In the genomic region with DNA sequence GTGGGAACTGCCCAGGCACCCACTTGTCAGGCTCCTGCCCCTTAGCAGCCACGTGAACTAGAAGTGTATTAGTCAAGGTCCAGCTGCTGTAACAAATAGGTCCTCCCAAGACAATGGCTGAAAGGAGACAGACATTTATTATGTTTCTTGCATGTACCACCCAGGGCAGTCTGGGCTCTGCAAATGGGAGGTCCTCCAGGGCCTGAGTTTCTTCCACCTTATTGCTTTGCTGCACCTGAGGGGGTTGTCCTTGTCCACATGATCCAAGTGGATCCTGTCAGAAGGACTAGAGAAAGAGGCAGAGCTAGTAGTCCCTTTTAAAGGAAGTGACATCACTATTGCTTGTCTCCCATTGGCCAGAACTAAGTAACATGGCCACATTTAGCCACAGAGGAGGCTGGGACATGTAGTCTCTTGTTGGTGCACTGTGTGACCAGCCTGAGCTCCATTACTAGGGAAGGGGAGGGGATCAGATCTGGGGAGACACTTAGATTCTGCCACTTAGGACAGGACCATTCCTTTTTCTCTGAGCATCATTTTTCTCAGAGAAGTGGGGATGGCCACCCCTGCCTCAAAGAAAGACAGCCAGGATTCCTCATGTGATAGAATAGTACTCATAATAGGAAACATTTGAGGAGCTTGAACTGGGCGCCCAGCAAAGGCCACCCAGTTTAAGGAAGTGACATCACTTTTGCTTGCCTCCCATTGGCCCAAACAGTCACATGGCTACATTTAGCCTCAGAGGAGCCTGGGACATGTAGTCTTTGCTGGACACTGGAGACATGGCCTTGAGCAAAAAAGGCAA, we compare ENCODE assay signal across 9 cellular contexts. TPM values are rescaled to one million over a fixed set of nuclear protein-coding genes. Genes with fewer than 3 reads are reported as not detected.
A peak's percentile ranks its signal among the peaks of the same experiment; 100 is the strongest.
DNase-seq lines count a peak whose midpoint lies in the region; ATAC-seq and TF ChIP-seq lines count a peak whose summit lies in the region.
"Had no signal": no experiment of that assay in that cellular context is flagged by ENCODE, and none has a peak within 500 bp of the region (broad histone marks: within the 10 kb centered on the region; RNA-seq: fewer than 3 reads in every experiment).

No MANE protein-coding gene starts in this region.

- peak; percentile 66 for DNase-seq in DMS53 (lab: John Stamatoyannopoulos, UW)
- no peak for DNase-seq in DMS53 treated with DMSO at 0.1 percent for 48 hours (lab: John Stamatoyannopoulos, UW; ENCODE audit: unreplicated experiment)
- peak; percentile 53 for DNase-seq in Jurkat, Clone E6-1 (ENCODE audit: low read depth, low spot score)
- DNase-seq in SW 1271 (lab: John Stamatoyannopoulos, UW): peak; percentile 58 to 74
- peak; percentile 48 to 57 for DNase-seq in fibroblast of lung (ENCODE audit: low read depth in 2 of 2)
- DNase-seq in stimulated activated CD4-positive, alpha-beta T cell treated with anti-CD3 and anti-CD28 coated beads, Interleukin-4, amount 100 ng/mL, for 48 hours (ENCODE audit: low read depth in 2 of 2): peak; percentile 12 to 32
- no peak for DNase-seq in activated effector memory CD4-positive, alpha-beta T cell treated with anti-CD3 and anti-CD28 coated beads, Interleukin-2, amount 50 U/mL, for 16 hours

- H3K4me3 ChIP-seq in Jurkat, Clone E6-1 (ENCODE audit: low read length): no peak overlapping the region
- no peak overlapping the region for H3K4me3 ChIP-seq in fibroblast of lung (replicated peaks in 1 of 4; ENCODE audit: control extremely low read depth in 1 of 4, insufficient read depth in 1 of 4, low read depth in 3 of 4, low read length in 4 of 4)

- no peaks in the 10 kb centered on the region for H4K20me1 ChIP-seq in fibroblast of lung (ENCODE audit: control insufficient read depth, extremely low read depth, insufficient read depth, low read length)

- no peaks in the 10 kb centered on the region for H3K27me3 ChIP-seq in fibroblast of lung (ENCODE audit: control insufficient read depth, insufficient read depth, low read length)

- no peak overlapping the region for H3K9ac ChIP-seq in fibroblast of lung (ENCODE audit: insufficient read depth, low read length)

- no peak overlapping the region for H3K4me2 ChIP-seq in fibroblast of lung (ENCODE audit: extremely low read depth, insufficient read depth, low read length)

- TF ChIP-seq CTCF in fibroblast of lung (conservative IDR thresholded peaks at IDR 0.05 in 1 of 2, IDR thresholded peaks at IDR 0.05 in 1 of 2; ENCODE audit: low read depth in 1 of 2, low read length in 2 of 2): no peak

- no peaks in the 10 kb centered on the region for H3K4me1 ChIP-seq in fibroblast of lung (ENCODE audit: control insufficient read depth, extremely low read depth, insufficient read depth, low read length)

- no peaks in the 10 kb centered on the region for H3K9me3 ChIP-seq in fibroblast of lung (ENCODE audit: control insufficient read depth, insufficient read depth, low read depth, low read length)

- H3K79me2 ChIP-seq in fibroblast of lung (ENCODE audit: control insufficient read depth, insufficient read depth, low read length): no peaks in the 10 kb centered on the region

- H3K27ac ChIP-seq in fibroblast of lung (ENCODE audit: insufficient read depth, low read length): no peak overlapping the region
- H3K27ac ChIP-seq: 22Rv1 had no signal

- peaks cover 20% of the 10 kb centered on the region for H3K36me3 ChIP-seq in fibroblast of lung (ENCODE audit: control insufficient read depth, insufficient read depth, low read length)

- H2AFZ ChIP-seq in fibroblast of lung (ENCODE audit: low read length): no peak overlapping the region

- no peak for ATAC-seq in GM19351 (IDR thresholded peaks at IDR 0.05; ENCODE audit: unreplicated experiment)

RNA-seq across cellular contexts. Expression of a gene that starts 15.1 kb away (rescaled TPM):
- polyA plus RNA-seq in Jurkat, Clone E6-1 (2012; ENCODE audit: insufficient read depth, insufficient read length): 42.3 TPM
- total RNA-seq in fibroblast of lung: 5.1 and 10.6 TPM in 2 replicates
- 7.0 and 9.3 TPM in 2 replicates for polyA plus RNA-seq in fibroblast of lung
- polyA plus RNA-seq in fibroblast of lung (2012): 14.2 and 16.7 TPM in 2 replicates
- polyA minus RNA-seq in fibroblast of lung (ENCODE audit: low replicate concordance): 15.3 and 30.0 TPM in 2 replicates

RNA-seq across cellular contexts. Expression of a gene that starts 15.2 kb away (rescaled TPM):
- 12.5 TPM for polyA plus RNA-seq in Jurkat, Clone E6-1 (2012; ENCODE audit: insufficient read depth, insufficient read length)
- total RNA-seq in fibroblast of lung: 0.51 and 0.83 TPM in 2 replicates
- polyA plus RNA-seq in fibroblast of lung: 0.23 and 0.29 TPM in 2 replicates
- polyA plus RNA-seq in fibroblast of lung (2012): 0.26 and 0.40 TPM in 2 replicates
- 0.20 TPM in 1 of 2 replicates, not detected in the other for polyA minus RNA-seq in fibroblast of lung (ENCODE audit: low replicate concordance)

RNA-seq across cellular contexts. Expression of a gene that starts 17.1 kb away (rescaled TPM):
- not detected for polyA plus RNA-seq in Jurkat, Clone E6-1 (2012; ENCODE audit: insufficient read depth, insufficient read length)
- 1.0 and 2.1 TPM in 2 replicates for total RNA-seq in fibroblast of lung
- polyA plus RNA-seq in fibroblast of lung: 3.5 and 6.9 TPM in 2 replicates
- polyA plus RNA-seq in fibroblast of lung (2012): 6.4 and 13.3 TPM in 2 replicates
- polyA minus RNA-seq in fibroblast of lung (ENCODE audit: low replicate concordance): 1.3 and 10.2 TPM in 2 replicates

RNA-seq across cellular contexts. Expression of a gene that starts 31.2 kb away (rescaled TPM):
- 79.0 TPM for polyA plus RNA-seq in Jurkat, Clone E6-1 (2012; ENCODE audit: insufficient read depth, insufficient read length)
- 5.1 and 6.3 TPM in 2 replicates for total RNA-seq in fibroblast of lung
- 9.5 and 14.3 TPM in 2 replicates for polyA plus RNA-seq in fibroblast of lung
- 11.0 and 23.0 TPM in 2 replicates for polyA plus RNA-seq in fibroblast of lung (2012)
- 13.7 and 40.2 TPM in 2 replicates for polyA minus RNA-seq in fibroblast of lung (ENCODE audit: low replicate concordance)

RNA-seq across cellular contexts. Expression of a gene that starts 44.2 kb away (rescaled TPM):
- polyA plus RNA-seq in Jurkat, Clone E6-1 (2012; ENCODE audit: insufficient read depth, insufficient read length): 1.5 TPM
- total RNA-seq in fibroblast of lung: not detected in 2 replicates
- polyA plus RNA-seq in fibroblast of lung: not detected in 2 replicates
- 0.83 and 1.5 TPM in 2 replicates for polyA plus RNA-seq in fibroblast of lung (2012)
- not detected in 2 replicates for polyA minus RNA-seq in fibroblast of lung (ENCODE audit: low replicate concordance)

Comparison
In these comparisons a context has a peak if more than half of its experiments do, and no peak if none do; other contexts are left out.
1. DNase-seq: peak in DMS53 (single experiment), Jurkat, Clone E6-1 (single experiment), SW 1271 (2 of 2), fibroblast of lung (2 of 2) and stimulated activated CD4-positive, alpha-beta T cell treated with anti-CD3 and anti-CD28 coated beads, Interleukin-4, amount 100 ng/mL, for 48 hours (2 of 2); none in DMS53 treated with DMSO at 0.1 percent for 48 hours (single experiment) and activated effector memory CD4-positive, alpha-beta T cell treated with anti-CD3 and anti-CD28 coated beads, Interleukin-2, amount 50 U/mL, for 16 hours (single experiment).